Comparison of ENCODE assay signal across 8 cellular contexts in the genomic region with DNA sequence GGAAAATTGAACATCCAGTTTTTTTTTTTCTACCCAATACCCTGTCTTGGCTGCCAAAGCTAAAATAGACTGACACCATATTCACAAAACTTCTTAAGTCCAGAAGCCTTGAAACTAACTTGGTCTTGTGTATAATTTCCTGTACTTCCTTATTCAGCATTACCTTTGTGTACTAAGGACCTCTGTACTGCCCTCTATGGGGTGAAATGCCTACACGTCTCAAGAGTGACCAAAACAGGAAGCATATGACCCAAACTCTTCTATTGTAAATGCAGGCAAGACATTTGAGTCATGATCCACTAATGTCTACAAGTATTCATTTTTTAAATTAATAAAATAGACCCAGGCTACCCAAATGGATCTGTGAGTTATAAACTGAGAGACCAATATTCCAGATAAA. TPM values are rescaled to one million over a fixed set of nuclear protein-coding genes. Genes with fewer than 3 reads are reported as not detected.
A peak's percentile ranks its signal among the peaks of the same experiment; 100 is the strongest.
DNase-seq lines count a peak whose midpoint lies in the region; ATAC-seq and TF ChIP-seq lines count a peak whose summit lies in the region.
"Had no signal": no experiment of that assay in that cellular context is flagged by ENCODE, and none has a peak within 500 bp of the region (broad histone marks: within the 10 kb centered on the region; RNA-seq: fewer than 3 reads in every experiment).

No MANE protein-coding gene starts in this region.

- POLR2A ChIA-PET in SK-N-SH (lab: Yijun Ruan, JAX), result no interaction called here

- intact Hi-C loops in Right ventricle myocardium superior (cut with DNase I), result no loop called here

- H2AFZ ChIP-seq in SK-N-SH (ENCODE audit: low read depth), result no peak overlapping the region

- H3K9me2 ChIP-seq in SK-N-SH, result no peaks in the 10 kb centered on the region

- H3K4me3 ChIP-seq in SK-N-SH (ENCODE audit: low read depth in 2 of 2, low read length in 1 of 2) (no peak overlapping the region; a peak in 1 of 4 replicates), kidney epithelial cell (ENCODE audit: low read depth, low read length) (no peak overlapping the region)

- no peaks in the 10 kb centered on the region for H3F3A ChIP-seq in SK-N-SH (replicated peaks; ENCODE audit: insufficient read depth)

- TF ChIP-seq CTCF in SK-N-SH (IDR thresholded peaks at IDR 0.05) (peak; percentile 50), kidney epithelial cell (IDR thresholded peaks at IDR 0.05; ENCODE audit: insufficient read depth, low read length, poor library complexity, severe bottlenecking) (peak; percentile 47)

- CTCF ChIA-PET in SK-N-SH (lab: Yijun Ruan, JAX), result interaction anchor here (1.0 kb wide), 1 partner anchor 10 kb away, joined by 4 read pairs; no protein-coding TSS in a partner anchor

- H3K9me3 ChIP-seq in SK-N-SH, result no peaks in the 10 kb centered on the region

- no peaks in the 10 kb centered on the region for H3K4me1 ChIP-seq in SK-N-SH (ENCODE audit: control insufficient read depth in 1 of 2, insufficient read depth in 2 of 2, low read depth in 1 of 2, low read length in 1 of 2)

- H3K4me2 ChIP-seq in SK-N-SH, result no peak overlapping the region

- H3K79me2 ChIP-seq in SK-N-SH (ENCODE audit: insufficient read depth), result no peaks in the 10 kb centered on the region

- peak; percentile 94 for ATAC-seq in GM18858 (IDR thresholded peaks at IDR 0.05; ENCODE audit: unreplicated experiment)
- peak; percentile 69 for ATAC-seq in HG03135 (IDR thresholded peaks at IDR 0.05; ENCODE audit: unreplicated experiment)
- ATAC-seq in Right ventricle myocardium superior (ENCODE audit: poor library complexity), result no peak
- no peak for ATAC-seq in activated T-cell treated with anti-CD3 and anti-CD28 coated beads, Interleukin-2, amount 50 U/mL, for 72 hours (replicated peaks in 1 of 2)

- H4K20me1 ChIP-seq in SK-N-SH (ENCODE audit: insufficient read depth), result no peaks in the 10 kb centered on the region

- no peak overlapping the region for H3K4me3 Mint-ChIP-seq in activated T-cell treated with anti-CD3 and anti-CD28 coated beads, Interleukin-2, amount 50 U/mL, for 72 hours
- H3K4me3 Mint-ChIP-seq: activated B cell treated with CpG ODN at 0.5 μM for 24 hours had no signal

- WGBS in SK-N-SH (ENCODE audit: low lambda C conversion rate), result 15% methylated on average over 1 of the region's 1 CpG

- no peak overlapping the region for H3K27ac Mint-ChIP-seq in activated T-cell treated with anti-CD3 and anti-CD28 coated beads, Interleukin-2, amount 50 U/mL, for 72 hours
- H3K27ac Mint-ChIP-seq: activated B cell treated with CpG ODN at 0.5 μM for 24 hours had no signal

- no peaks in the 10 kb centered on the region for H3K4me1 Mint-ChIP-seq in activated T-cell treated with anti-CD3 and anti-CD28 coated beads, Interleukin-2, amount 50 U/mL, for 72 hours (ENCODE audit: low read depth)
- H3K4me1 Mint-ChIP-seq: activated B cell treated with CpG ODN at 0.5 μM for 24 hours had no signal

- no peak overlapping the region for H3K9ac ChIP-seq in SK-N-SH

- no peak overlapping the region for H3K27ac ChIP-seq in SK-N-SH (ENCODE audit: low read depth in 2 of 2, low read length in 1 of 2)

- H3K9me3 Mint-ChIP-seq in activated T-cell treated with anti-CD3 and anti-CD28 coated beads, Interleukin-2, amount 50 U/mL, for 72 hours, result peaks cover 0 to 2% of the 10 kb centered on the region in 2 donors

- H3K36me3 Mint-ChIP-seq in activated T-cell treated with anti-CD3 and anti-CD28 coated beads, Interleukin-2, amount 50 U/mL, for 72 hours (ENCODE audit: insufficient read depth in 2 of 2), result no peaks in the 10 kb centered on the region

- no peak for TF ChIP-seq EP300 in SK-N-SH (IDR thresholded peaks at IDR 0.05; ENCODE audit: borderline replicate concordance in 1 of 2, low read depth in 1 of 2, low read length in 1 of 2)

- H3K27me3 ChIP-seq in SK-N-SH (ENCODE audit: insufficient read depth) (no peaks in the 10 kb centered on the region), kidney epithelial cell (ENCODE audit: control insufficient read depth, insufficient read depth, low read length) (no peaks in the 10 kb centered on the region)

- H3K27me3 Mint-ChIP-seq in activated T-cell treated with anti-CD3 and anti-CD28 coated beads, Interleukin-2, amount 50 U/mL, for 72 hours (ENCODE audit: low read depth), result no peaks in the 10 kb centered on the region
- H3K27me3 Mint-ChIP-seq: activated B cell treated with CpG ODN at 0.5 μM for 24 hours had no signal

- H3K36me3 ChIP-seq in SK-N-SH (replicated peaks in 1 of 2; ENCODE audit: control insufficient read depth in 1 of 2, insufficient read depth in 2 of 2, low read length in 1 of 2) (no peaks in the 10 kb centered on the region), kidney epithelial cell (ENCODE audit: control insufficient read depth, insufficient read depth, low read length) (no peaks in the 10 kb centered on the region)

- DNase-seq in SK-N-SH (no peak), kidney epithelial cell (ENCODE audit: low read depth) (peak; percentile 31), Right ventricle myocardium superior (no peak), HuH-7.5 (ENCODE audit: low spot score) (no peak)
- no peak for DNase-seq in activated T-cell treated with anti-CD3 and anti-CD28 coated beads, Interleukin-2, amount 50 U/mL, for 72 hours
- DNase-seq: activated B cell treated with CpG ODN at 0.5 μM for 24 hours had no signal

- no peak for TF ChIP-seq RAD21 in SK-N-SH (IDR thresholded peaks at IDR 0.05; ENCODE audit: low read length)

TF ChIP-seq in SK-N-SH, 30 proteins besides CTCF, POLR2A, EP300 and RAD21:
- no peak for TF ChIP-seq GATA2 (CRISPR knock-in tag; IDR thresholded peaks at IDR 0.05)
- no peak for TF ChIP-seq JUND (IDR thresholded peaks at IDR 0.05)
- TF ChIP-seq, protein P1, sequence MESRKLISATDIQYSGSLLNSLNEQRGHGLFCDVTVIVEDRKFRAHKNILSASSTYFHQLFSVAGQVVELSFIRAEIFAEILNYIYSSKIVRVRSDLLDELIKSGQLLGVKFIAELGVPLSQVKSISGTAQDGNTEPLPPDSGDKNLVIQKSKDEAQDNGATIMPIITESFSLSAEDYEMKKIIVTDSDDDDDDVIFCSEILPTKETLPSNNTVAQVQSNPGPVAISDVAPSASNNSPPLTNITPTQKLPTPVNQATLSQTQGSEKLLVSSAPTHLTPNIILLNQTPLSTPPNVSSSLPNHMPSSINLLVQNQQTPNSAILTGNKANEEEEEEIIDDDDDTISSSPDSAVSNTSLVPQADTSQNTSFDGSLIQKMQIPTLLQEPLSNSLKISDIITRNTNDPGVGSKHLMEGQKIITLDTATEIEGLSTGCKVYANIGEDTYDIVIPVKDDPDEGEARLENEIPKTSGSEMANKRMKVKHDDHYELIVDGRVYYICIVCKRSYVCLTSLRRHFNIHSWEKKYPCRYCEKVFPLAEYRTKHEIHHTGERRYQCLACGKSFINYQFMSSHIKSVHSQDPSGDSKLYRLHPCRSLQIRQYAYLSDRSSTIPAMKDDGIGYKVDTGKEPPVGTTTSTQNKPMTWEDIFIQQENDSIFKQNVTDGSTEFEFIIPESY (IDR thresholded peaks at IDR 0.05; ENCODE audit: borderline replicate concordance, low read depth), result no peak
- TF ChIP-seq NRF1 (IDR thresholded peaks at IDR 0.05; ENCODE audit: low read depth, low read length), result no peak
- TF ChIP-seq TEAD4 (IDR thresholded peaks at IDR 0.05; ENCODE audit: borderline replicate concordance, insufficient read depth), result no peak
- no peak for TF ChIP-seq MXI1 (IDR thresholded peaks at IDR 0.05; ENCODE audit: low read depth, low read length)
- no peak for TF ChIP-seq GABPA (IDR thresholded peaks at IDR 0.05; ENCODE audit: low read depth)
- TF ChIP-seq YY1 (IDR thresholded peaks at IDR 0.05; ENCODE audit: low read depth), result no peak

RNA-seq across cellular contexts. Expression of gene HMGCLL1, which starts 50.4 kb away (rescaled TPM):
- 0.05 TPM in 1 of 2 replicates, not detected in the other for polyA plus RNA-seq in SK-N-SH (2012; rRNA removed)
- 0.01 and 0.03 TPM in 2 replicates for polyA plus RNA-seq in SK-N-SH (2012; cell fraction: cytosol; rRNA removed)
- not detected in 2 replicates for polyA plus RNA-seq in SK-N-SH (2012; cell fraction: nucleus; rRNA removed)
- total RNA-seq in kidney epithelial cell, result 0.07 and 0.25 TPM in 2 replicates
- total RNA-seq in Right ventricle myocardium superior, result 2.0 TPM
- total RNA-seq in activated T-cell treated with anti-CD3 and anti-CD28 coated beads, Interleukin-2, amount 50 U/mL, for 72 hours, result not detected
- total RNA-seq: activated B cell treated with CpG ODN at 0.5 μM for 24 hours had no signal

Comparison
In these comparisons a context has a peak if more than half of its experiments do, and no peak if none do; other contexts are left out.
1. ATAC-seq: peak in GM18858 (single experiment) and HG03135 (single experiment); none in Right ventricle myocardium superior (single experiment) and activated T-cell treated with anti-CD3 and anti-CD28 coated beads, Interleukin-2, amount 50 U/mL, for 72 hours (0 of 2).